15 cellular contexts compared by ENCODE assay signal in genomic region chr5:74665246-74665645, GRCh38.
"Had no signal": no experiment of that assay in that cellular context is flagged by ENCODE, and none has a peak within 500 bp of the region (broad histone marks: within the 10 kb centered on the region; RNA-seq: fewer than 3 reads in every experiment).

No MANE protein-coding gene starts in this region.

- H3K79me2 ChIP-seq: parathyroid adenoma had no signal

- DNase-seq: activated CD4-positive, alpha-beta T cell treated with anti-CD3 and anti-CD28 coated beads, Interleukin-2, amount 10 ng/mL, durations not matched to agents 7 days and 5 days; activated CD8-positive, alpha-beta memory T cell treated with anti-CD3 and anti-CD28 coated beads, Interleukin-2, amount 50 U/mL, for 48 hours; activated gamma-delta T cell; activated T-cell treated with anti-CD3 and anti-CD28 coated beads, Interleukin-2, amount 50 U/mL, for 72 hours; central memory CD4-positive, alpha-beta T cell; effector CD8-positive, alpha-beta T cell; esophagus squamous epithelium; foreskin melanocyte; naive B cell; stimulated activated CD4-positive, alpha-beta T cell treated with anti-CD3 and anti-CD28 coated beads, Interleukin-4, amount 100 ng/mL, for 1 hour; stimulated activated naive B cell treated with anti-CD40 and anti-IgM and Interleukin-4, amounts not matched to agents 10 μg/mL and 1 μg/mL and 100 μg/mL, for 72 hours; substantia nigra; transverse colon had no signal

- H3K9me3 ChIP-seq: esophagus squamous epithelium, transverse colon had no signal

- H2AFZ ChIP-seq: parathyroid adenoma had no signal

- H3K4me1 ChIP-seq: esophagus squamous epithelium, parathyroid adenoma, transverse colon had no signal

- H3K36me3 ChIP-seq: esophagus squamous epithelium, transverse colon had no signal

- H3K27ac ChIP-seq: coronary artery, esophagus squamous epithelium, parathyroid adenoma, transverse colon had no signal

- H3K4me3 ChIP-seq: coronary artery, esophagus squamous epithelium, transverse colon had no signal

- H3K27me3 ChIP-seq: esophagus squamous epithelium, transverse colon had no signal
